In the genomic region with DNA sequence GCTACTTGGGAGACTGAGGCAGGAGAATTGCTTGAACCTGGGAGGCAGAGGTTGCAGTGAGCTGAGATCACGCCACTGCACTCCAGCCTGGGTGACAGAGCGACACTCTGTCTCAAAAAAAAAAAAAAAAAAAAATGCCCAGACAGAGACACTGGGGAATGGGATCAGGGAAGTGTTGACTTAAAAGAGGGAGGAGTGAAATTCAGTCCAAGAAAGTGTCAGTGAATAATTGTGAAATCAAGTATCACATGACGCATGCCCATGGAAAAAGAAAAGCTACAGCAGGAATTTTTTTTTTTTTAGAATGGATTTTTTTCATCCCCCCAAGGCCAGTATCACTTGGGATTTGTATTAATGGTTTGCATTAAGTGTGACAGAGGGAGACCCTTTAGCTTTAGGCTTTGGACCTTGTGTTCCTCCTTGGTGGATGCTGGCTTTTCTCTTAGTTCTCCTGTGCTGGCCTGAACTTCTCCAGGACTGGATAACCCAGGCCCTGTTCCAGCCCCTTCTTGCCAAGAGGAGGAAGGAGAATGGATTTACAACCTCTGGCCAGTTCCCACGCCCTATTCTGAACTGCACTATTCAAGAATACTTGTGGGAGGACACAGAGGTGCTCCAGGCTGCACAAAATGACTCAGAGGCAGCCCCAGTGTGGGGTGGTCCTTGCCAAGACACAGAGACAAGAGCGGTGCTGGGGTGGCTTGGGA, we compare ENCODE assay signal across 11 cellular contexts. TPM values are rescaled to one million over a fixed set of nuclear protein-coding genes. Genes with fewer than 3 reads are reported as not detected.
DNase-seq lines count a peak whose midpoint lies in the region; ATAC-seq, FAIRE-seq and TF ChIP-seq lines count a peak whose summit lies in the region.
"Had no signal": no experiment of that assay in that cellular context is flagged by ENCODE, and none has a peak within 500 bp of the region (broad histone marks: within the 10 kb centered on the region; RNA-seq: fewer than 3 reads in every experiment).

No MANE protein-coding gene starts in this region.

- no peaks in the 10 kb centered on the region for H3K79me2 ChIP-seq in endothelial cell of umbilical vein (ENCODE audit: control insufficient read depth, insufficient read depth, low read length)

- no CpG with 5 or more reads among the region's 5 CpGs for WGBS in IMR-90 (ENCODE audit: extremely low coverage in 2 of 2, insufficient read length in 1 of 2), 2 experiments
- 39% methylated on average over 5 of the region's 5 CpGs for WGBS in right lobe of liver (ENCODE audit: insufficient coverage, low coverage, low lambda C conversion rate, missing lambda C conversion rate)

- no peaks in the 10 kb centered on the region for H3K4me1 Mint-ChIP-seq in endothelial cell (ENCODE audit: unreplicated experiment)

- H2AFZ ChIP-seq in IMR-90 (replicated peaks; ENCODE audit: low read length, poor library complexity) (no peak overlapping the region), endothelial cell of umbilical vein (ENCODE audit: low read depth, low read length) (no peak overlapping the region)

- H3K14ac ChIP-seq in IMR-90 (replicated peaks; ENCODE audit: low read depth, low read length) = peak overlapping the region; percentile 76; the same call in 1 of the 2 replicates

- no peak overlapping the region for H2BK120ac ChIP-seq in IMR-90 (ENCODE audit: low read depth, low read length)

- H3K9me3 ChIP-seq in IMR-90 (ENCODE audit: control insufficient read depth, insufficient read depth, low read length) = no peaks in the 10 kb centered on the region
- no peaks in the 10 kb centered on the region for H3K9me3 ChIP-seq in endothelial cell of umbilical vein (replicated peaks; ENCODE audit: control insufficient read depth, insufficient read depth, low read length)
- H3K9me3 ChIP-seq in right lobe of liver = no peaks in the 10 kb centered on the region
- H3K9me3 ChIP-seq in SJCRH30 (replicated peaks) = no peaks in the 10 kb centered on the region

- TF ChIP-seq CTCF in IMR-90 (conservative IDR thresholded peaks at IDR 0.05; ENCODE audit: low read depth, low read length) = no peak
- no peak for TF ChIP-seq CTCF in endothelial cell of umbilical vein (IDR thresholded peaks at IDR 0.05; ENCODE audit: extremely low read depth in 1 of 2, insufficient read depth in 1 of 2, low read depth in 1 of 2, low read length in 2 of 2)
- TF ChIP-seq CTCF in right lobe of liver (IDR thresholded peaks at IDR 0.05) = no peak
- no peak for TF ChIP-seq CTCF in endothelial cell (IDR thresholded peaks at IDR 0.05; ENCODE audit: unreplicated experiment)

- no peak overlapping the region for H2BK15ac ChIP-seq in IMR-90 (ENCODE audit: low read depth, low read length)

- dilution Hi-C loops in IMR-90 (cut with HindIII; ENCODE audit: low sequenced_read_pairs, unreplicated experiment) (no loop called here), endothelial cell of umbilical vein (cut with MboI; ENCODE audit: extremely low pct_ligation_motif_present, low sequenced_read_pairs) (no loop called here)

- H3K9ac ChIP-seq in IMR-90 (ENCODE audit: low read depth, low read length) (no peak overlapping the region), endothelial cell of umbilical vein (replicated peaks; ENCODE audit: extremely low read depth, insufficient read depth, low read length) (no peak overlapping the region)

- H2BK20ac ChIP-seq in IMR-90 (ENCODE audit: low read depth, low read length) = no peak overlapping the region

- no peak overlapping the region for H3K18ac ChIP-seq in IMR-90 (ENCODE audit: low read depth, low read length)

- TF ChIP-seq POLR2A in IMR-90 (IDR thresholded peaks at IDR 0.05; ENCODE audit: low read depth, low read length) (no peak), endothelial cell of umbilical vein (IDR thresholded peaks at IDR 0.05; ENCODE audit: low read depth, low read length) (no peak), right lobe of liver (IDR thresholded peaks at IDR 0.05) (no peak)

- POLR2A ChIA-PET in IMR-90 (lab: Charles Lee; ENCODE audit: unreplicated experiment) = interaction anchor here (0.6 to 0.7 kb wide), 2 partner anchors 50 to 161 kb away, joined by 3 to 13 read pairs; partner anchors contain the start of gene NGRN
- POLR2A ChIA-PET in endothelial cell of umbilical vein (lab: Charles Lee) = no interaction called here

- H3K36me3 ChIP-seq in IMR-90 (ENCODE audit: control insufficient read depth, insufficient read depth, low read length) = no peaks in the 10 kb centered on the region
- H3K36me3 ChIP-seq in endothelial cell of umbilical vein (ENCODE audit: control insufficient read depth in 2 of 2, extremely low read depth in 1 of 2, insufficient read depth in 2 of 2, low read length in 2 of 2) = no peaks in the 10 kb centered on the region
- no peaks in the 10 kb centered on the region for H3K36me3 ChIP-seq in right lobe of liver
- H3K36me3 ChIP-seq in SJCRH30 = no peaks in the 10 kb centered on the region

- no peaks in the 10 kb centered on the region; the same call in 1 of the 2 replicates for H3K9me1 ChIP-seq in IMR-90 (ENCODE audit: insufficient read depth, low read length)
- H3K9me1 ChIP-seq in endothelial cell of umbilical vein (replicated peaks; ENCODE audit: control insufficient read depth, extremely low read depth, insufficient read depth, low read length) = no peaks in the 10 kb centered on the region

- in situ Hi-C loops in IMR-90 (cut with MboI; ENCODE audit: low sequenced_read_pairs) = loop anchor here (25.0 kb wide), 1 partner anchor 572 kb away; the partner anchor contains the start of gene FES

- H3K56ac ChIP-seq in IMR-90 (ENCODE audit: extremely low read depth, insufficient read depth, low read length) = no peak overlapping the region

- CTCF ChIA-PET in IMR-90 (lab: Yijun Ruan, JAX) (no interaction called here), endothelial cell of umbilical vein (lab: Charles Lee) (no interaction called here)

- H3K79me1 ChIP-seq in IMR-90 (ENCODE audit: low read depth in 1 of 2, low read length in 2 of 2) = no peaks in the 10 kb centered on the region

- H4K20me1 ChIP-seq in IMR-90 (ENCODE audit: insufficient read depth, low read length) (no peaks in the 10 kb centered on the region), endothelial cell of umbilical vein (replicated peaks; ENCODE audit: control insufficient read depth, extremely low read depth, insufficient read depth, low read length) (no peaks in the 10 kb centered on the region)

- BruUV-seq in IMR-90 (replicated peaks; lab: Mats Ljungman, UMichigan) (no TSS peak), endothelial cell of umbilical vein (replicated peaks; lab: Mats Ljungman, UMichigan) (no TSS peak)

- H4K5ac ChIP-seq in IMR-90 (ENCODE audit: low read depth, low read length) = no peak overlapping the region

- H2AK9ac ChIP-seq in IMR-90 (replicated peaks; ENCODE audit: low read depth, low read length, poor library complexity) = no peak overlapping the region

- H2AK5ac ChIP-seq in IMR-90 (ENCODE audit: low read depth, low read length) = peak overlapping the region; percentile 33; the same call in 1 of the 2 replicates

- intact Hi-C loops in IMR-90 (cut with micrococcal nuclease) = no loop called here
- intact Hi-C loops in endothelial cell of umbilical vein (cut with micrococcal nuclease) = no loop called here
- intact Hi-C loops in right lobe of liver (cut with DNase I) = no loop called here

- no peak overlapping the region for H3K27ac Mint-ChIP-seq in endothelial cell (ENCODE audit: unreplicated experiment)
- H3K27ac Mint-ChIP-seq: activated CD4-positive, alpha-beta memory T cell treated with anti-CD3 and anti-CD28 coated beads for 36 hours had no signal

- no peaks in the 10 kb centered on the region for H3K36me3 Mint-ChIP-seq in endothelial cell (ENCODE audit: low read depth, unreplicated experiment)
- H3K36me3 Mint-ChIP-seq: activated CD4-positive, alpha-beta memory T cell treated with anti-CD3 and anti-CD28 coated beads for 36 hours had no signal

- no peak for ATAC-seq in IMR-90 (ENCODE audit: low read depth)
- ATAC-seq in right lobe of liver = peak; percentile 77 to 85 (median 78)
- ATAC-seq in HG03039 (IDR thresholded peaks at IDR 0.05; ENCODE audit: unreplicated experiment) = no peak
- no peak for ATAC-seq in HG02642 (IDR thresholded peaks at IDR 0.05; ENCODE audit: poor library complexity, unreplicated experiment)
- ATAC-seq: GM12878 had no signal

- H4K91ac ChIP-seq in IMR-90 (ENCODE audit: insufficient read depth, low read depth, low read length) = no peak overlapping the region

- no peak overlapping the region for H3K4me3 Mint-ChIP-seq in endothelial cell (ENCODE audit: unreplicated experiment)
- H3K4me3 Mint-ChIP-seq: activated CD4-positive, alpha-beta memory T cell treated with anti-CD3 and anti-CD28 coated beads for 36 hours had no signal

- peak overlapping the region; percentile 50; the same call in 1 of the 2 replicates for H3K4ac ChIP-seq in IMR-90 (ENCODE audit: low read depth, low read length)

- H3K4me2 ChIP-seq in IMR-90 (ENCODE audit: low read depth, low read length) (no peak overlapping the region), endothelial cell of umbilical vein (ENCODE audit: insufficient read depth, low read length) (no peak overlapping the region)

- H3K4me3 ChIP-seq in IMR-90 (ENCODE audit: insufficient read depth, low read depth, low read length) (no peak overlapping the region), endothelial cell of umbilical vein (replicated peaks in 1 of 3; ENCODE audit: insufficient read depth in 1 of 3, low read depth in 1 of 3, low read length in 3 of 3) (no peak overlapping the region), right lobe of liver (no peak overlapping the region), SJCRH30 (no peak overlapping the region)
- H3K4me3 ChIP-seq: GM12878 had no signal

- H3K27me3 Mint-ChIP-seq in endothelial cell (ENCODE audit: unreplicated experiment) = no peaks in the 10 kb centered on the region
- H3K27me3 Mint-ChIP-seq: activated CD4-positive, alpha-beta memory T cell treated with anti-CD3 and anti-CD28 coated beads for 36 hours had no signal

- no peak for TF ChIP-seq RAD21 in IMR-90 (IDR thresholded peaks at IDR 0.05; ENCODE audit: low read length)

- H3K23ac ChIP-seq in IMR-90 (ENCODE audit: low read depth, low read length) = no peak overlapping the region; the same call in 1 of the 2 replicates

- H4K8ac ChIP-seq in IMR-90 (ENCODE audit: low read depth in 2 of 2, low read length in 2 of 2) = no peak overlapping the region

- H3K4me1 ChIP-seq in IMR-90 (ENCODE audit: control insufficient read depth, insufficient read depth, low read length) = peaks cover 4% of the 10 kb centered on the region
- H3K4me1 ChIP-seq in endothelial cell of umbilical vein (ENCODE audit: control insufficient read depth, extremely low read depth, insufficient read depth, low read length) = peaks cover 3% of the 10 kb centered on the region
- peaks cover 0 to 11% (median 0%) of the 10 kb centered on the region in 4 donors for H3K4me1 ChIP-seq in right lobe of liver
- H3K4me1 ChIP-seq in SJCRH30 = no peaks in the 10 kb centered on the region

- no peaks in the 10 kb centered on the region for H3K9me3 Mint-ChIP-seq in endothelial cell (ENCODE audit: unreplicated experiment)
- H3K9me3 Mint-ChIP-seq: activated CD4-positive, alpha-beta memory T cell treated with anti-CD3 and anti-CD28 coated beads for 36 hours had no signal

- H3K27ac ChIP-seq in IMR-90 (ENCODE audit: insufficient read depth, low read length) = no peak overlapping the region; the same call in 1 of the 2 replicates
- H3K27ac ChIP-seq in endothelial cell of umbilical vein (ENCODE audit: insufficient read depth, low read depth, low read length) = no peak overlapping the region
- peak overlapping the region; percentile 48 to 80 (median 52) for H3K27ac ChIP-seq in right lobe of liver
- no peak overlapping the region for H3K27ac ChIP-seq in substantia nigra (ENCODE audit: low read depth, low read length, poor library complexity, severe bottlenecking)
- no peak overlapping the region for H3K27ac ChIP-seq in SJCRH30

- H3K27me3 ChIP-seq in IMR-90 (ENCODE audit: control insufficient read depth, insufficient read depth, low read length) (no peaks in the 10 kb centered on the region; the same call in 1 of the 2 replicates), endothelial cell of umbilical vein (ENCODE audit: control insufficient read depth in 2 of 2, insufficient read depth in 2 of 2, low read length in 2 of 2) (peaks cover 0 to 2% of the 10 kb centered on the region in 2 experiments), right lobe of liver (no peaks in the 10 kb centered on the region), SJCRH30 (no peaks in the 10 kb centered on the region; the same call in 1 of the 2 replicates)

- no peak overlapping the region for H2BK5ac ChIP-seq in IMR-90 (ENCODE audit: low read depth, low read length, poor library complexity, severe bottlenecking)

- DNase-seq in IMR-90 (peak; percentile 56), endothelial cell of umbilical vein (ENCODE audit: low read depth, low spot score) (peak; percentile 65), right lobe of liver (peak in 2 of 3 donors; percentile 67 to 81), substantia nigra (lab: John Stamatoyannopoulos, UW) (peak in 30 of 49 donors; percentile 6 to 80 (median 42)), endothelial cell (ENCODE audit: low spot score) (no peak), SJCRH30 (no peak)
- DNase-seq: activated CD4-positive, alpha-beta memory T cell treated with anti-CD3 and anti-CD28 coated beads for 36 hours; stimulated activated CD4-positive, alpha-beta T cell treated with anti-CD3 and anti-CD28 coated beads, Interleukin-2, amount 100 ng/mL, for 24 hours had no signal

- FAIRE-seq in endothelial cell of umbilical vein (lab: Jason Lieb, UNC) = no peak
- FAIRE-seq: GM12878 had no signal

RNA-seq across cellular contexts. Expression of gene ZNF774, which starts 36.7 kb away (rescaled TPM):
- total RNA-seq in IMR-90 (2012; rRNA removed) = 1.1 TPM in 2 replicates
- polyA plus RNA-seq in IMR-90 (2012; rRNA removed) = 0.90 and 0.91 TPM in 2 replicates
- 0.42 and 0.88 TPM in 2 replicates for polyA plus RNA-seq in IMR-90 (2012; cell fraction: cytosol; rRNA removed)
- polyA plus RNA-seq in IMR-90 (2012; cell fraction: nucleus; rRNA removed; ENCODE audit: low replicate concordance) = 0.40 and 1.8 TPM in 2 replicates
- total RNA-seq in endothelial cell of umbilical vein = 2.6 and 3.9 TPM in 2 replicates
- 0.89 and 0.98 TPM in 2 replicates for polyA plus RNA-seq in endothelial cell of umbilical vein
- 0.81 and 1.1 TPM in 2 replicates for polyA plus RNA-seq in endothelial cell of umbilical vein (2011; cell fraction: cytosol; rRNA removed)
- polyA plus RNA-seq in endothelial cell of umbilical vein (2011; cell fraction: nucleus; rRNA removed) = 1.4 and 1.5 TPM in 2 replicates
- 1.0 and 1.6 TPM in 2 replicates for polyA plus RNA-seq in endothelial cell of umbilical vein (2012)
- polyA minus RNA-seq in endothelial cell of umbilical vein = 0.51 and 1.8 TPM in 2 replicates
- polyA minus RNA-seq in endothelial cell of umbilical vein (2011; cell fraction: cytosol; rRNA and poly(A)+ RNA removed) = 1.7 TPM
- polyA minus RNA-seq in endothelial cell of umbilical vein (2011; cell fraction: nucleus; rRNA and poly(A)+ RNA removed) = 0.96 and 1.3 TPM in 2 replicates
- total RNA-seq in right lobe of liver = 1 to 10 TPM; 1.2 to 2.5 (median 1.7) TPM
- 4.1 TPM for total RNA-seq in endothelial cell (ENCODE audit: unreplicated experiment)
- total RNA-seq in SJCRH30 (2014; rRNA removed; shearing (Covaris generic)) = 1.1 and 1.8 TPM in 2 replicates

RNA-seq across cellular contexts. Expression of gene NGRN, which starts 50.0 kb away (rescaled TPM):
- total RNA-seq in IMR-90 (2012; rRNA removed) = 39.6 and 44.2 TPM in 2 replicates
- 40.3 and 46.2 TPM in 2 replicates for polyA plus RNA-seq in IMR-90 (2012; rRNA removed)
- 23.0 and 24.4 TPM in 2 replicates for polyA plus RNA-seq in IMR-90 (2012; cell fraction: cytosol; rRNA removed)
- polyA plus RNA-seq in IMR-90 (2012; cell fraction: nucleus; rRNA removed; ENCODE audit: low replicate concordance) = 10.3 and 24.2 TPM in 2 replicates
- 56.5 and 60.7 TPM in 2 replicates for total RNA-seq in endothelial cell of umbilical vein
- polyA plus RNA-seq in endothelial cell of umbilical vein = 25.7 and 28.9 TPM in 2 replicates
- polyA plus RNA-seq in endothelial cell of umbilical vein (2011; cell fraction: cytosol; rRNA removed) = 37.4 and 38.4 TPM in 2 replicates
- polyA plus RNA-seq in endothelial cell of umbilical vein (2011; cell fraction: nucleus; rRNA removed) = 19.0 and 25.1 TPM in 2 replicates
- 41.9 and 52.3 TPM in 2 replicates for polyA plus RNA-seq in endothelial cell of umbilical vein (2012)
- polyA minus RNA-seq in endothelial cell of umbilical vein = 29.1 and 34.3 TPM in 2 replicates
- polyA minus RNA-seq in endothelial cell of umbilical vein (2011; cell fraction: cytosol; rRNA and poly(A)+ RNA removed) = 22.3 TPM
- 10.8 and 13.3 TPM in 2 replicates for polyA minus RNA-seq in endothelial cell of umbilical vein (2011; cell fraction: nucleus; rRNA and poly(A)+ RNA removed)
- 10 to 100 TPM; 24.0 to 29.5 (median 26.4) TPM for total RNA-seq in right lobe of liver
- total RNA-seq in endothelial cell (ENCODE audit: unreplicated experiment) = 69.0 TPM
- 88.9 and 93.4 TPM in 2 replicates for total RNA-seq in SJCRH30 (2014; rRNA removed; shearing (Covaris generic))

Comparison
In these comparisons a context has a peak if more than half of its experiments do, and no peak if none do; other contexts are left out.
1. ATAC-seq: peak in right lobe of liver (4 of 4); none in IMR-90 (single experiment), HG03039 (single experiment) and HG02642 (single experiment).
2. DNase-seq: peak in IMR-90 (single experiment), endothelial cell of umbilical vein (single experiment), right lobe of liver (2 of 3) and substantia nigra (30 of 49); none in endothelial cell (single experiment) and SJCRH30 (0 of 2).
3. H3K27ac ChIP-seq: peak in right lobe of liver (3 of 3); none in IMR-90 (single experiment), endothelial cell of umbilical vein (single experiment), substantia nigra (single experiment) and SJCRH30 (single experiment).